Comparison of ENCODE assay signal across 32 cellular contexts in the genomic region with DNA sequence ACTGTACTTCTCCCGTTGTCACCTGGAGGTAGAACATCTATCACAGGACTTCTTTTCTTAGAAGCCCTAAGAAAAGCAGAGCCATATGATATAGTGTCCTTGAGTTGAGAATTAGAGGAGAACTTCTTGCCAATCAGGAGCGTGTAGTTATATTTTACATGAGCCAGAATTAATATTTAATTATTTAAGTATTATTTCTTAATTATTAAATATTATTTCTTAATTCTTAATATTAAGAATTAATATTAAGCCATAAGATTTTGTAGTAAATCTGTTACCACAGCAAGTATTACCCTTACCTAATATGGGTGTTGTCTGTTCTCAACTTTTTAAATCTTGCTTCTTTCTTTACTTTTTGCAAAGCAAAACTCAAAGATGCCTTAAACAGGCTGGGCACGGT. TPM values are rescaled to one million over a fixed set of nuclear protein-coding genes. Genes with fewer than 3 reads are reported as not detected.
"Had no signal": no experiment of that assay in that cellular context is flagged by ENCODE, and none has a peak within 500 bp of the region (broad histone marks: within the 10 kb centered on the region; RNA-seq: fewer than 3 reads in every experiment).

No MANE protein-coding gene starts in this region.

- DNase-seq: stimulated activated CD4-positive, alpha-beta T cell treated with anti-CD3 and anti-CD28 coated beads, Interleukin-2, amount 100 ng/mL, for 48 hours; stimulated activated CD4-positive, alpha-beta T cell treated with anti-CD3 and anti-CD28 coated beads, Interleukin-4, amount 100 ng/mL, for 1 hour; stimulated activated CD4-positive, alpha-beta T cell treated with anti-CD3 and anti-CD28 coated beads, Interleukin-4, amount 100 ng/mL, for 24 hours; stimulated activated CD4-positive, alpha-beta T cell treated with anti-CD3 and anti-CD28 coated beads, Interleukin-4, amount 100 ng/mL, for 4 hours; stimulated activated CD8-positive, alpha-beta memory T cell treated with anti-CD3 and anti-CD28 coated beads, Interleukin-4, amount 100 ng/mL, for 48 hours; stimulated activated naive B cell treated with anti-CD40 and anti-IgM and Interleukin-4, amounts not matched to agents 10 μg/mL and 1 μg/mL and 100 μg/mL, for 72 hours; stimulated activated naive CD4-positive, alpha-beta T cell; stimulated activated naive CD4-positive, alpha-beta T cell treated with Interleukin-2 at 50 U/mL for 16 hours; stimulated activated naive CD8-positive, alpha-beta T cell treated with anti-CD3 and anti-CD28 coated beads, Interleukin-15, amount 100 ng/mL, for 72 hours; stimulated activated naive CD8-positive, alpha-beta T cell treated with anti-CD3 and anti-CD28 coated beads, Interleukin-15, Interleukin-2, amounts not matched to agents 100 U/mL and 50 U/mL, for 24 hours; stomach; substantia nigra; testis; thyroid gland; tibial artery; transverse colon; trophoblast cell; upper lobe of left lung; upper lobe of right lung; uterus had no signal

- ATAC-seq: stimulated activated effector memory CD8-positive, alpha-beta T cell treated with anti-CD3 and anti-CD28 coated beads, Interleukin-12 subunit alpha, Interleukin-12 subunit beta, amount 100 ng/mL, for 72 hours; stimulated activated memory B cell treated with anti-CD40 and anti-IgM and Interleukin-4, amounts not matched to agents 10 μg/mL and 1 μg/mL and 100 μg/mL, for 72 hours; stimulated activated naive B cell treated with anti-CD40 and anti-IgM and Interleukin-4, amounts not matched to agents 10 μg/mL and 1 μg/mL and 100 μg/mL, for 72 hours; stimulated activated naive CD8-positive, alpha-beta T cell treated with anti-CD3 and anti-CD28 coated beads, Interleukin-15, amount 100 ng/mL, for 72 hours; stimulated activated naive CD8-positive, alpha-beta T cell treated with anti-CD3 and anti-CD28 coated beads, Interleukin-15, Interleukin-2, amounts not matched to agents 100 U/mL and 50 U/mL, for 24 hours; upper lobe of right lung had no signal

- H3K9me3 Mint-ChIP-seq: stimulated activated naive CD8-positive, alpha-beta T cell treated with anti-CD3 and anti-CD28 coated beads, Interleukin-15, Interleukin-2, amounts not matched to agents 100 ng/mL and 50 ng/mL, for 24 hours had no signal

- H3K27me3 Mint-ChIP-seq: type B pancreatic cell had no signal

- H3K4me1 Mint-ChIP-seq: stimulated activated effector memory CD8-positive, alpha-beta T cell treated with anti-CD3 and anti-CD28 coated beads, Interleukin-12 subunit alpha, Interleukin-12 subunit beta, amount 100 ng/mL, for 72 hours; stimulated activated memory B cell treated with anti-CD40 and anti-IgM and Interleukin-4, amounts not matched to agents 10 μg/mL and 1 μg/mL and 100 μg/mL, for 72 hours had no signal

- H3K27ac Mint-ChIP-seq: stimulated activated effector memory CD8-positive, alpha-beta T cell treated with anti-CD3 and anti-CD28 coated beads, Interleukin-12 subunit alpha, Interleukin-12 subunit beta, amount 100 ng/mL, for 72 hours; stimulated activated memory B cell treated with anti-CD40 and anti-IgM and Interleukin-4, amounts not matched to agents 10 μg/mL and 1 μg/mL and 100 μg/mL, for 72 hours; stimulated activated naive B cell treated with anti-CD40 and anti-IgM and Interleukin-4, amounts not matched to agents 10 μg/mL and 1 μg/mL and 100 μg/mL, for 72 hours; stimulated activated naive CD8-positive, alpha-beta T cell treated with anti-CD3 and anti-CD28 coated beads, Interleukin-15, amount 100 ng/mL, for 72 hours; stimulated activated naive CD8-positive, alpha-beta T cell treated with anti-CD3 and anti-CD28 coated beads, Interleukin-15, Interleukin-2, amounts not matched to agents 100 ng/mL and 50 ng/mL, for 24 hours; type B pancreatic cell had no signal

- H3K4me3 Mint-ChIP-seq: stimulated activated effector memory CD8-positive, alpha-beta T cell treated with anti-CD3 and anti-CD28 coated beads, Interleukin-12 subunit alpha, Interleukin-12 subunit beta, amount 100 ng/mL, for 72 hours; stimulated activated memory B cell treated with anti-CD40 and anti-IgM and Interleukin-4, amounts not matched to agents 10 μg/mL and 1 μg/mL and 100 μg/mL, for 72 hours; stimulated activated naive B cell treated with anti-CD40 and anti-IgM and Interleukin-4, amounts not matched to agents 10 μg/mL and 1 μg/mL and 100 μg/mL, for 72 hours; stimulated activated naive CD8-positive, alpha-beta T cell treated with anti-CD3 and anti-CD28 coated beads, Interleukin-15, amount 100 ng/mL, for 72 hours; stimulated activated naive CD8-positive, alpha-beta T cell treated with anti-CD3 and anti-CD28 coated beads, Interleukin-15, Interleukin-2, amounts not matched to agents 100 ng/mL and 50 ng/mL, for 24 hours; type B pancreatic cell had no signal

- H3K36me3 Mint-ChIP-seq: stimulated activated effector memory CD8-positive, alpha-beta T cell treated with anti-CD3 and anti-CD28 coated beads, Interleukin-12 subunit alpha, Interleukin-12 subunit beta, amount 100 ng/mL, for 72 hours; stimulated activated memory B cell treated with anti-CD40 and anti-IgM and Interleukin-4, amounts not matched to agents 10 μg/mL and 1 μg/mL and 100 μg/mL, for 72 hours; stimulated activated naive B cell treated with anti-CD40 and anti-IgM and Interleukin-4, amounts not matched to agents 10 μg/mL and 1 μg/mL and 100 μg/mL, for 72 hours; type B pancreatic cell had no signal

RNA-seq across cellular contexts. Expression of a gene that starts 10.2 kb away (rescaled TPM):
- total RNA-seq: stomach, subcutaneous adipose tissue, temporal lobe, testis, thoracic aorta, thyroid gland, tibial nerve, transverse colon, upper lobe of right lung, ureter, urinary bladder, uterus, vagina had no signal

RNA-seq across cellular contexts. Expression of a gene that starts 41.6 kb away (rescaled TPM):
- total RNA-seq: stomach, subcutaneous adipose tissue, suprapubic skin, temporal lobe, testis, thoracic aorta, thyroid gland, tibial nerve, transverse colon, upper lobe of left lung, upper lobe of right lung, ureter, urinary bladder, uterus, vagina had no signal
